In genomic region chr19:39319098-39319891, GRCh38 we compare ENCODE assay signal across 12 cellular contexts. TPM values are rescaled to one million over a fixed set of nuclear protein-coding genes. Genes with fewer than 3 reads are reported as not detected.
A peak's percentile ranks its signal among the peaks of the same experiment; 100 is the strongest.
DNase-seq lines count a peak whose midpoint lies in the region; ATAC-seq and TF ChIP-seq lines count a peak whose summit lies in the region.
"Had no signal": no experiment of that assay in that cellular context is flagged by ENCODE, and none has a peak within 500 bp of the region (broad histone marks: within the 10 kb centered on the region; RNA-seq: fewer than 3 reads in every experiment).

No MANE protein-coding gene starts in this region.

- intact Hi-C loops in OCI-LY7 (cut with micrococcal nuclease; ENCODE audit: unreplicated experiment): no loop called here

- no peak for ATAC-seq in stimulated activated effector memory CD8-positive, alpha-beta T cell treated with anti-CD3 and anti-CD28 coated beads, Interleukin-12 subunit alpha, Interleukin-12 subunit beta, amount 100 ng/mL, for 72 hours

- POLR2A ChIA-PET in activated CD4-positive, alpha-beta T cell treated with anti-CD3 and anti-CD28 coated beads, Interleukin-2, amount 10 ng/mL, durations not matched to agents 7 days and 5 days (lab: Charles Lee): no interaction called here
- POLR2A ChIA-PET in OCI-LY7 (lab: Charles Lee): no interaction called here

- no peak overlapping the region for H3K27ac ChIP-seq in OCI-LY7 (ENCODE audit: low read depth, low read length, poor library complexity, severe bottlenecking)
- H3K27ac ChIP-seq in ectodermal cell (ENCODE audit: insufficient read depth, low read depth, low read length, poor library complexity, severe bottlenecking): no peak overlapping the region
- H3K27ac ChIP-seq: right atrium auricular region had no signal

- H3K9me2 ChIP-seq in OCI-LY7 (ENCODE audit: insufficient read depth, low read length): no peaks in the 10 kb centered on the region

- no peak overlapping the region for H2AFZ ChIP-seq in OCI-LY7 (ENCODE audit: low read length)

- peak overlapping the region; percentile 6; the same call in 1 of the 2 replicates for H3K4me2 ChIP-seq in OCI-LY7 (ENCODE audit: low read length)

- H3K36me3 Mint-ChIP-seq in activated CD4-positive, alpha-beta T cell treated with anti-CD3 and anti-CD28 coated beads, Interleukin-2, amount 10 ng/mL, durations not matched to agents 7 days and 5 days (ENCODE audit: low read depth): peaks cover 7% of the 10 kb centered on the region
- peaks cover 6% of the 10 kb centered on the region for H3K36me3 Mint-ChIP-seq in stimulated activated effector memory CD8-positive, alpha-beta T cell treated with anti-CD3 and anti-CD28 coated beads, Interleukin-12 subunit alpha, Interleukin-12 subunit beta, amount 100 ng/mL, for 72 hours

- CTCF ChIA-PET in activated CD4-positive, alpha-beta T cell treated with anti-CD3 and anti-CD28 coated beads, Interleukin-2, amount 10 ng/mL, durations not matched to agents 7 days and 5 days (lab: Charles Lee): no interaction called here
- CTCF ChIA-PET in OCI-LY7 (lab: Charles Lee; ENCODE audit: unreplicated experiment): no interaction called here

- H3K9me3 Mint-ChIP-seq in activated CD4-positive, alpha-beta T cell treated with anti-CD3 and anti-CD28 coated beads, Interleukin-2, amount 10 ng/mL, durations not matched to agents 7 days and 5 days: no peaks in the 10 kb centered on the region
- no peaks in the 10 kb centered on the region for H3K9me3 Mint-ChIP-seq in stimulated activated effector memory CD8-positive, alpha-beta T cell treated with anti-CD3 and anti-CD28 coated beads, Interleukin-12 subunit alpha, Interleukin-12 subunit beta, amount 100 ng/mL, for 72 hours

- no TSS peak for BruUV-seq in OCI-LY7 (replicated peaks; lab: Mats Ljungman, UMichigan)

- no peak for DNase-seq in activated CD4-positive, alpha-beta T cell treated with anti-CD3 and anti-CD28 coated beads, Interleukin-2, amount 10 ng/mL, durations not matched to agents 7 days and 5 days
- DNase-seq in activated CD4-positive, alpha-beta T cell treated with anti-CD3 and anti-CD28 coated beads for 4 hours: no peak
- DNase-seq in OCI-LY7 (ENCODE audit: low spot score) (no peak), dermis blood vessel endothelial cell (no peak), DMS153 (lab: John Stamatoyannopoulos, UW) (no peak), NCI-H1694 treated with DMSO at 0.1 percent for 48 hours (lab: John Stamatoyannopoulos, UW) (no peak)
- no peak for DNase-seq in stimulated activated effector memory CD8-positive, alpha-beta T cell treated with anti-CD3 and anti-CD28 coated beads, Interleukin-12 subunit alpha, Interleukin-12 subunit beta, amount 100 ng/mL, for 72 hours (ENCODE audit: low spot score in 2 of 2)
- DNase-seq: NCI-H187 treated with DMSO at 0.1 percent for 48 hours, SHP77 treated with DMSO at 0.1 percent for 48 hours had no signal

- peaks cover 16% of the 10 kb centered on the region for H3K27me3 ChIP-seq in ectodermal cell (ENCODE audit: control insufficient read depth, insufficient read depth, low read length, poor library complexity, severe bottlenecking)
- H3K27me3 ChIP-seq: right atrium auricular region had no signal

- no peaks in the 10 kb centered on the region for H3K4me1 ChIP-seq in OCI-LY7 (ENCODE audit: insufficient read depth, low read length, poor library complexity, severe bottlenecking)
- H3K4me1 ChIP-seq in ectodermal cell (ENCODE audit: control insufficient read depth, insufficient read depth, low read length): peaks cover 7% of the 10 kb centered on the region

- H3K36me3 ChIP-seq in OCI-LY7 (ENCODE audit: insufficient read depth, low read length) (no peaks in the 10 kb centered on the region), ectodermal cell (ENCODE audit: control insufficient read depth, insufficient read depth, low read length) (no peaks in the 10 kb centered on the region)
- H3K36me3 ChIP-seq: right atrium auricular region had no signal

- H3K27ac Mint-ChIP-seq in activated CD4-positive, alpha-beta T cell treated with anti-CD3 and anti-CD28 coated beads, Interleukin-2, amount 10 ng/mL, durations not matched to agents 7 days and 5 days: peak overlapping the region; percentile 68
- no peak overlapping the region for H3K27ac Mint-ChIP-seq in stimulated activated effector memory CD8-positive, alpha-beta T cell treated with anti-CD3 and anti-CD28 coated beads, Interleukin-12 subunit alpha, Interleukin-12 subunit beta, amount 100 ng/mL, for 72 hours

- no peaks in the 10 kb centered on the region for H3K79me2 ChIP-seq in OCI-LY7 (ENCODE audit: insufficient read depth, low read depth, low read length)

- TF ChIP-seq CTCF in OCI-LY7 (conservative IDR thresholded peaks at IDR 0.05; ENCODE audit: low read length): no peak

- peaks cover 31% of the 10 kb centered on the region for H3K4me1 Mint-ChIP-seq in activated CD4-positive, alpha-beta T cell treated with anti-CD3 and anti-CD28 coated beads, Interleukin-2, amount 10 ng/mL, durations not matched to agents 7 days and 5 days
- peaks cover 45% of the 10 kb centered on the region for H3K4me1 Mint-ChIP-seq in stimulated activated effector memory CD8-positive, alpha-beta T cell treated with anti-CD3 and anti-CD28 coated beads, Interleukin-12 subunit alpha, Interleukin-12 subunit beta, amount 100 ng/mL, for 72 hours

- no peaks in the 10 kb centered on the region for H3K9me3 ChIP-seq in OCI-LY7 (ENCODE audit: low read length)
- H3K9me3 ChIP-seq in ectodermal cell (ENCODE audit: control insufficient read depth, low read length): no peaks in the 10 kb centered on the region
- H3K9me3 ChIP-seq: right atrium auricular region had no signal

- H4K20me1 ChIP-seq in OCI-LY7 (ENCODE audit: insufficient read depth, low read length): no peaks in the 10 kb centered on the region

- 84 to 89% methylated on average over 5 of the region's 5 CpGs for WGBS in ectodermal cell, 2 experiments

- H3K4me3 Mint-ChIP-seq in activated CD4-positive, alpha-beta T cell treated with anti-CD3 and anti-CD28 coated beads, Interleukin-2, amount 10 ng/mL, durations not matched to agents 7 days and 5 days: peak overlapping the region; percentile 61
- peak overlapping the region; percentile 69 for H3K4me3 Mint-ChIP-seq in stimulated activated effector memory CD8-positive, alpha-beta T cell treated with anti-CD3 and anti-CD28 coated beads, Interleukin-12 subunit alpha, Interleukin-12 subunit beta, amount 100 ng/mL, for 72 hours

- H3K4me3 ChIP-seq in OCI-LY7 (ENCODE audit: low read depth, low read length, poor library complexity, severe bottlenecking) (no peak overlapping the region), ectodermal cell (ENCODE audit: insufficient read depth, low read depth, low read length) (peak overlapping the region; percentile 65)

- H3K27me3 Mint-ChIP-seq in activated CD4-positive, alpha-beta T cell treated with anti-CD3 and anti-CD28 coated beads, Interleukin-2, amount 10 ng/mL, durations not matched to agents 7 days and 5 days: peaks cover 2% of the 10 kb centered on the region

RNA-seq across cellular contexts. Expression of gene LRFN1, which starts 1.4 kb away (rescaled TPM):
- 1 to 10 TPM; 6.4 to 6.5 TPM for total RNA-seq in activated CD4-positive, alpha-beta T cell treated with anti-CD3 and anti-CD28 coated beads, Interleukin-2, amount 10 ng/mL, durations not matched to agents 7 days and 5 days
- total RNA-seq in OCI-LY7 (2014; rRNA removed; shearing (Covaris generic)): 1.2 and 2.0 TPM in 2 replicates
- 2.8 and 3.6 TPM in 2 replicates for total RNA-seq in OCI-LY7 (2022)
- 5.3 TPM for polyA plus RNA-seq in ectodermal cell (2013, experiment 1 of 4)
- 6.9 TPM for polyA plus RNA-seq in ectodermal cell (2013, experiment 2 of 4)
- 5.9 TPM for polyA plus RNA-seq in ectodermal cell (2013, experiment 3 of 4)
- 6.9 TPM for polyA plus RNA-seq in ectodermal cell (2013, experiment 4 of 4)
- 0.51 and 0.84 TPM in 2 replicates for total RNA-seq in dermis blood vessel endothelial cell

RNA-seq across cellular contexts. Expression of gene GMFG, which starts 16.5 kb away (rescaled TPM):
- 100 to 1,000 TPM; 577 to 668 TPM for total RNA-seq in activated CD4-positive, alpha-beta T cell treated with anti-CD3 and anti-CD28 coated beads, Interleukin-2, amount 10 ng/mL, durations not matched to agents 7 days and 5 days
- total RNA-seq in OCI-LY7 (2014; rRNA removed; shearing (Covaris generic)): 135 and 183 TPM in 2 replicates
- total RNA-seq in OCI-LY7 (2022): 230 and 314 TPM in 2 replicates
- polyA plus RNA-seq in ectodermal cell (2013, experiment 1 of 4): 1.2 TPM
- polyA plus RNA-seq in ectodermal cell (2013, experiment 2 of 4): not detected
- polyA plus RNA-seq in ectodermal cell (2013, experiment 3 of 4): 1.0 TPM
- polyA plus RNA-seq in ectodermal cell (2013, experiment 4 of 4): 0.61 TPM
- total RNA-seq in dermis blood vessel endothelial cell: 89.9 and 196 TPM in 2 replicates

RNA-seq across cellular contexts. Expression of gene SAMD4B, which starts 22.9 kb away (rescaled TPM):
- total RNA-seq in activated CD4-positive, alpha-beta T cell treated with anti-CD3 and anti-CD28 coated beads, Interleukin-2, amount 10 ng/mL, durations not matched to agents 7 days and 5 days: 10 to 100 TPM; 40.2 to 45.6 TPM
- total RNA-seq in OCI-LY7 (2014; rRNA removed; shearing (Covaris generic)): 46.2 and 59.4 TPM in 2 replicates
- 60.0 and 68.8 TPM in 2 replicates for total RNA-seq in OCI-LY7 (2022)
- polyA plus RNA-seq in ectodermal cell (2013, experiment 1 of 4): 159 TPM
- polyA plus RNA-seq in ectodermal cell (2013, experiment 2 of 4): 153 TPM
- 126 TPM for polyA plus RNA-seq in ectodermal cell (2013, experiment 3 of 4)
- 135 TPM for polyA plus RNA-seq in ectodermal cell (2013, experiment 4 of 4)
- 32.2 and 55.7 TPM in 2 replicates for total RNA-seq in dermis blood vessel endothelial cell

RNA-seq across cellular contexts. Expression of gene IFNL1, which starts 23.1 kb away (rescaled TPM):
- total RNA-seq in activated CD4-positive, alpha-beta T cell treated with anti-CD3 and anti-CD28 coated beads, Interleukin-2, amount 10 ng/mL, durations not matched to agents 7 days and 5 days: not detected
- total RNA-seq in OCI-LY7 (2014; rRNA removed; shearing (Covaris generic)): not detected in 2 replicates
- total RNA-seq in OCI-LY7 (2022) (not detected in 2 replicates), dermis blood vessel endothelial cell (not detected in 2 replicates)
- polyA plus RNA-seq in ectodermal cell (2013, experiment 1 of 4): not detected
- polyA plus RNA-seq in ectodermal cell (2013, experiment 2 of 4): not detected
- not detected for polyA plus RNA-seq in ectodermal cell (2013, experiment 3 of 4)
- not detected for polyA plus RNA-seq in ectodermal cell (2013, experiment 4 of 4)
- total RNA-seq: right atrium auricular region had no signal
- polyA plus RNA-seq: AG04450 had no signal

RNA-seq across cellular contexts. Expression of gene IFNL2, which starts 51.1 kb away (rescaled TPM):
- not detected for total RNA-seq in activated CD4-positive, alpha-beta T cell treated with anti-CD3 and anti-CD28 coated beads, Interleukin-2, amount 10 ng/mL, durations not matched to agents 7 days and 5 days
- not detected in 2 replicates for total RNA-seq in OCI-LY7 (2014; rRNA removed; shearing (Covaris generic))
- total RNA-seq in OCI-LY7 (2022): not detected in 2 replicates
- polyA plus RNA-seq in ectodermal cell (2013, experiment 1 of 4): not detected
- polyA plus RNA-seq in ectodermal cell (2013, experiment 2 of 4): not detected
- not detected for polyA plus RNA-seq in ectodermal cell (2013, experiment 3 of 4)
- polyA plus RNA-seq in ectodermal cell (2013, experiment 4 of 4): not detected
- total RNA-seq in dermis blood vessel endothelial cell: not detected in 2 replicates
- total RNA-seq: right atrium auricular region had no signal
- polyA plus RNA-seq: AG04450 had no signal
